ENCODE assay signal across 16 cellular contexts in the genomic region with DNA sequence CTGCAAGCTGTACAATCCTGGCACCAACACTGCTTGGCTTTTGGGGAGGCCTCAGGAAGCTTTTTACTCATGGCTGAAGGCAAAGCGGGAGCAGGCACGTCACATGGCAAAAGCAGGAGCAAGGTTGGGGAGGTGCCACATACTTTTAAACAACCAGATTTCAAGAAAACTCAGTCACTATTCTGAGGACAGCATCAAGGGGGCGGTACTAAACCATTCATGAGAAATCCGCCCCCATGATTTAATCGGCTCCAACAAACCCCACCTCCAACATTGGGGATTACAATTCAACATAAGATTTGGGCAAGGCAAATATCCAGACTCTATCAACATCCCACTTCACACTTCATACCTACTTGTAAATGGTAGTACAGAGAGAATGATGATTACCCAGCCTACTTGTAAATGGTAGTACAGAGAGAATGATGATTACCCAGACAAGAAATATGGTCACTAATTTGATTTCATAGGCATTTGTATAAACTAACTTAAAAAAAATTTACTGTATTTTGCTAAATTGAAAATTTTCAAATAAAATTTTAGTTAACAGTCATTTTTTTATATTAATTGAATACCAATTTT.
"Had no signal": no experiment of that assay in that cellular context is flagged by ENCODE, and none has a peak within 500 bp of the region (broad histone marks: within the 10 kb centered on the region; RNA-seq: fewer than 3 reads in every experiment).

No MANE protein-coding gene starts in this region.

- H3K27ac Mint-ChIP-seq: activated naive CD4-positive, alpha-beta T cell treated with anti-CD3 and anti-CD28 coated beads for 36 hours; activated naive CD8-positive, alpha-beta T cell treated with anti-CD3 and anti-CD28 coated beads, Interleukin-2, amount 50 U/mL, for 24 hours; dendritic cell treated with granulocyte-macrophage colony-stimulating factor and Interleukin-4, amounts not matched to agents 40 ng/mL and 50 ng/mL, for 4 days; T-helper 2 cell treated with Interferon-gamma antibody and Interleukin-4, amounts not matched to agents 5 μg/mL and 100 μg/mL, for 36 hours had no signal

- DNase-seq: activated naive CD4-positive, alpha-beta T cell treated with anti-CD3 and anti-CD28 coated beads for 36 hours; activated naive CD8-positive, alpha-beta T cell treated with anti-CD3 and anti-CD28 coated beads, Interleukin-2, amount 50 U/mL, for 24 hours; activated T-cell treated with anti-CD3 and anti-CD28 coated beads for 4 hours; cerebellar nuclear complex; effector memory CD4-positive, alpha-beta T cell; gastrocnemius medialis; heart left ventricle; midbrain; ovary; stimulated activated CD4-positive, alpha-beta T cell treated with anti-CD3 and anti-CD28 coated beads, Interleukin-1b, Interleukin-23, amount 100 ng/mL, for 48 hours had no signal

- H3K27me3 Mint-ChIP-seq: activated naive CD8-positive, alpha-beta T cell treated with anti-CD3 and anti-CD28 coated beads, Interleukin-2, amount 50 U/mL, for 24 hours; dendritic cell treated with granulocyte-macrophage colony-stimulating factor and Interleukin-4, amounts not matched to agents 40 ng/mL and 50 ng/mL, for 4 days had no signal

- H3K4me1 Mint-ChIP-seq: activated naive CD8-positive, alpha-beta T cell treated with anti-CD3 and anti-CD28 coated beads, Interleukin-2, amount 50 U/mL, for 24 hours; neural crest cell had no signal

- ATAC-seq: activated naive CD8-positive, alpha-beta T cell treated with anti-CD3 and anti-CD28 coated beads, Interleukin-2, amount 50 U/mL, for 24 hours; gastrocnemius medialis; heart left ventricle had no signal

- H3K9me3 ChIP-seq: ascending aorta, breast epithelium, gastrocnemius medialis, heart left ventricle, ovary, thoracic aorta had no signal

- H3K4me3 Mint-ChIP-seq: activated naive CD4-positive, alpha-beta T cell treated with anti-CD3 and anti-CD28 coated beads for 36 hours; activated naive CD8-positive, alpha-beta T cell treated with anti-CD3 and anti-CD28 coated beads, Interleukin-2, amount 50 U/mL, for 24 hours; dendritic cell treated with granulocyte-macrophage colony-stimulating factor and Interleukin-4, amounts not matched to agents 40 ng/mL and 50 ng/mL, for 4 days; neural crest cell; T-helper 2 cell treated with Interferon-gamma antibody and Interleukin-4, amounts not matched to agents 5 μg/mL and 100 μg/mL, for 36 hours had no signal
